8 cellular contexts compared by ENCODE assay signal in genomic region chr11:43311791-43312607, GRCh38. TPM values are rescaled to one million over a fixed set of nuclear protein-coding genes. Genes with fewer than 3 reads are reported as not detected.
DNase-seq lines count a peak whose midpoint lies in the region; ATAC-seq and TF ChIP-seq lines count a peak whose summit lies in the region.

Gene API5 (plus strand): TSS chr11:43311996. CDS start chr11:43312128, 132 bp downstream.

- H2AFZ ChIP-seq in fibroblast of lung (ENCODE audit: low read length): peak within 1 kb of the TSS; percentile 82

- H4K20me1 ChIP-seq in fibroblast of lung (ENCODE audit: control insufficient read depth, extremely low read depth, insufficient read depth, low read length): no peaks in the 10 kb centered on the region

- peaks cover 2% of the 10 kb centered on the region for H3K4me1 ChIP-seq in fibroblast of lung (ENCODE audit: control insufficient read depth, extremely low read depth, insufficient read depth, low read length)
- peaks cover 20 to 25% of the 10 kb centered on the region in 2 donors for H3K4me1 ChIP-seq in naive thymus-derived CD4-positive, alpha-beta T cell (ENCODE audit: control insufficient read depth in 2 of 2, insufficient read depth in 2 of 2, low read length in 2 of 2)

- H3K79me2 ChIP-seq in fibroblast of lung (ENCODE audit: control insufficient read depth, insufficient read depth, low read length): peaks cover 49% of the 10 kb centered on the region

- H3K36me3 ChIP-seq in fibroblast of lung (ENCODE audit: control insufficient read depth, insufficient read depth, low read length): no peaks in the 10 kb centered on the region
- H3K36me3 ChIP-seq in naive thymus-derived CD4-positive, alpha-beta T cell (ENCODE audit: control insufficient read depth in 2 of 3, insufficient read depth in 3 of 3, low read length in 3 of 3): peaks cover 0 to 6% (median 0%) of the 10 kb centered on the region in 3 experiments

- H3K9me3 ChIP-seq in fibroblast of lung (ENCODE audit: control insufficient read depth, insufficient read depth, low read depth, low read length): no peaks in the 10 kb centered on the region
- no peaks in the 10 kb centered on the region for H3K9me3 ChIP-seq in naive thymus-derived CD4-positive, alpha-beta T cell (ENCODE audit: control insufficient read depth in 2 of 3, low read length in 3 of 3)

- no peaks in the 10 kb centered on the region for H3K27me3 ChIP-seq in fibroblast of lung (ENCODE audit: control insufficient read depth, insufficient read depth, low read length)
- H3K27me3 ChIP-seq in naive thymus-derived CD4-positive, alpha-beta T cell (ENCODE audit: control insufficient read depth in 2 of 2, insufficient read depth in 2 of 2, low read length in 2 of 2): no peaks in the 10 kb centered on the region

- H3K9me3 Mint-ChIP-seq in naive thymus-derived CD4-positive, alpha-beta T cell: peaks cover 0 to 3% (median 0%) of the 10 kb centered on the region in 11 donors
- no peaks in the 10 kb centered on the region for H3K9me3 Mint-ChIP-seq in stimulated activated naive B cell treated with anti-CD40 and anti-IgM and Interleukin-4, amounts not matched to agents 10 μg/mL and 1 μg/mL and 100 μg/mL, for 72 hours

- POLR2A ChIA-PET in naive thymus-derived CD4-positive, alpha-beta T cell (lab: Charles Lee): interaction anchor here (0.9 to 2.7 kb wide), 3 partner anchors 46 to 782 kb away, joined by 3 to 43 read pairs (median 5); partner anchors contain the start of genes HSD17B12 and TTC17

- H3K9ac ChIP-seq in fibroblast of lung (ENCODE audit: insufficient read depth, low read length): peak within 1 kb of the TSS; percentile 68

- CTCF ChIA-PET in naive thymus-derived CD4-positive, alpha-beta T cell (lab: Charles Lee): interaction anchor here (0.9 to 1.3 kb wide), 4 partner anchors 41 to 49 kb away, joined by 3 to 7 read pairs (median 5); partner anchors contain the start of gene TTC17

- peaks cover 0 to 2% (median 0%) of the 10 kb centered on the region in 5 donors for H3K27me3 Mint-ChIP-seq in naive thymus-derived CD4-positive, alpha-beta T cell
- H3K27me3 Mint-ChIP-seq in stimulated activated naive B cell treated with anti-CD40 and anti-IgM and Interleukin-4, amounts not matched to agents 10 μg/mL and 1 μg/mL and 100 μg/mL, for 72 hours: no peaks in the 10 kb centered on the region

- H3K4me2 ChIP-seq in fibroblast of lung (ENCODE audit: extremely low read depth, insufficient read depth, low read length): peak within 1 kb of the TSS; percentile 97

- DNase-seq in ELF-1 (ENCODE audit: low read depth, low spot score): peak; percentile 98
- DNase-seq in GOT3 (lab: John Stamatoyannopoulos, UW): peak; percentile 76
- DNase-seq in RPMI8226: peak; percentile 93
- DNase-seq in activated T-helper 1 cell treated with anti-CD3 and anti-CD28 coated beads, Interleukin-2, amount 50 U/mL, for 16 hours (ENCODE audit: low read depth in 1 of 2, low spot score in 1 of 2): peak; percentile 88
- DNase-seq in fibroblast of lung (ENCODE audit: low read depth in 2 of 2): peak; percentile 92 to 94
- peak; percentile 79 to 94 (median 92) for DNase-seq in naive thymus-derived CD4-positive, alpha-beta T cell
- peak; percentile 90 for DNase-seq in stimulated activated naive B cell treated with anti-CD40 and anti-IgM and Interleukin-4, amounts not matched to agents 10 μg/mL and 1 μg/mL and 100 μg/mL, for 72 hours

- peak within 1 kb of the TSS; percentile 58 to 97 (median 80) for H3K4me3 ChIP-seq in fibroblast of lung (replicated peaks in 1 of 4; ENCODE audit: control extremely low read depth in 1 of 4, insufficient read depth in 1 of 4, low read depth in 3 of 4, low read length in 4 of 4)
- H3K4me3 ChIP-seq in naive thymus-derived CD4-positive, alpha-beta T cell (ENCODE audit: low read length): peak within 1 kb of the TSS; percentile 60

- intact Hi-C loops in naive thymus-derived CD4-positive, alpha-beta T cell (cut with micrococcal nuclease): loop anchor here (1.0 to 5.0 kb wide), 13 partner anchors 46 to 1255 kb away; partner anchors contain the start of genes TTC17 (in 2 of the 2), ACCS (in 1 of the 2), ALKBH3 (in 1 of the 2) and CD82 (in 1 of the 2)

- TF ChIP-seq CTCF in LNCAP (IDR thresholded peaks at IDR 0.05): peak; percentile 82
- TF ChIP-seq CTCF in fibroblast of lung (conservative IDR thresholded peaks at IDR 0.05 in 1 of 2, IDR thresholded peaks at IDR 0.05 in 1 of 2; ENCODE audit: low read depth in 1 of 2, low read length in 2 of 2): peak; percentile 74 to 78

- H3K36me3 Mint-ChIP-seq in naive thymus-derived CD4-positive, alpha-beta T cell: peaks cover 0 to 3% (median 0%) of the 10 kb centered on the region in 5 donors
- peaks cover 4 to 6% of the 10 kb centered on the region in 2 donors for H3K36me3 Mint-ChIP-seq in stimulated activated naive B cell treated with anti-CD40 and anti-IgM and Interleukin-4, amounts not matched to agents 10 μg/mL and 1 μg/mL and 100 μg/mL, for 72 hours

- H3K4me3 Mint-ChIP-seq in naive thymus-derived CD4-positive, alpha-beta T cell: peak within 1 kb of the TSS; percentile 90 to 99 (median 98)
- peak within 1 kb of the TSS; percentile 89 to 99 for H3K4me3 Mint-ChIP-seq in stimulated activated naive B cell treated with anti-CD40 and anti-IgM and Interleukin-4, amounts not matched to agents 10 μg/mL and 1 μg/mL and 100 μg/mL, for 72 hours

- peak within 1 kb of the TSS; percentile 86 to 98 (median 96) for H3K27ac Mint-ChIP-seq in naive thymus-derived CD4-positive, alpha-beta T cell
- peak within 1 kb of the TSS; percentile 98 for H3K27ac Mint-ChIP-seq in stimulated activated naive B cell treated with anti-CD40 and anti-IgM and Interleukin-4, amounts not matched to agents 10 μg/mL and 1 μg/mL and 100 μg/mL, for 72 hours

- peaks cover 30 to 56% (median 51%) of the 10 kb centered on the region in 7 donors for H3K4me1 Mint-ChIP-seq in naive thymus-derived CD4-positive, alpha-beta T cell
- H3K4me1 Mint-ChIP-seq in stimulated activated naive B cell treated with anti-CD40 and anti-IgM and Interleukin-4, amounts not matched to agents 10 μg/mL and 1 μg/mL and 100 μg/mL, for 72 hours: peaks cover 12 to 42% of the 10 kb centered on the region in 2 donors

- H3K27ac ChIP-seq in fibroblast of lung (ENCODE audit: insufficient read depth, low read length): peak within 1 kb of the TSS; percentile 81
- H3K27ac ChIP-seq in naive thymus-derived CD4-positive, alpha-beta T cell (ENCODE audit: low read depth, low read length): peak within 1 kb of the TSS; percentile 89

- ATAC-seq in naive thymus-derived CD4-positive, alpha-beta T cell: peak; percentile 99
- peak; percentile 98 to 99 for ATAC-seq in stimulated activated naive B cell treated with anti-CD40 and anti-IgM and Interleukin-4, amounts not matched to agents 10 μg/mL and 1 μg/mL and 100 μg/mL, for 72 hours (replicated peaks)

RNA-seq across cellular contexts. Expression of gene API5, which starts in this region (rescaled TPM):
- 62.9 and 69.1 TPM in 2 replicates for total RNA-seq in fibroblast of lung
- 97.4 and 98.6 TPM in 2 replicates for polyA plus RNA-seq in fibroblast of lung
- 61.8 and 68.2 TPM in 2 replicates for polyA plus RNA-seq in fibroblast of lung (2012)
- 17.0 and 20.9 TPM in 2 replicates for polyA minus RNA-seq in fibroblast of lung (ENCODE audit: low replicate concordance)
- 100 to 1,000 TPM in 1 of 5 experiments, 10 to 100 TPM in 4; 59.8 to 138 (median 91.2) TPM for total RNA-seq in naive thymus-derived CD4-positive, alpha-beta T cell
- polyA plus RNA-seq in naive thymus-derived CD4-positive, alpha-beta T cell: 100 to 1,000 TPM; 132 to 137 TPM

Comparison
In these comparisons a context has a peak if more than half of its experiments do, and no peak if none do; other contexts are left out.
1. Peak in every context shown above with its lines: DNase-seq, ATAC-seq, H3K4me3 ChIP-seq and H3K27ac ChIP-seq.